Comparison of ENCODE assay signal across 8 cellular contexts in the genomic region with DNA sequence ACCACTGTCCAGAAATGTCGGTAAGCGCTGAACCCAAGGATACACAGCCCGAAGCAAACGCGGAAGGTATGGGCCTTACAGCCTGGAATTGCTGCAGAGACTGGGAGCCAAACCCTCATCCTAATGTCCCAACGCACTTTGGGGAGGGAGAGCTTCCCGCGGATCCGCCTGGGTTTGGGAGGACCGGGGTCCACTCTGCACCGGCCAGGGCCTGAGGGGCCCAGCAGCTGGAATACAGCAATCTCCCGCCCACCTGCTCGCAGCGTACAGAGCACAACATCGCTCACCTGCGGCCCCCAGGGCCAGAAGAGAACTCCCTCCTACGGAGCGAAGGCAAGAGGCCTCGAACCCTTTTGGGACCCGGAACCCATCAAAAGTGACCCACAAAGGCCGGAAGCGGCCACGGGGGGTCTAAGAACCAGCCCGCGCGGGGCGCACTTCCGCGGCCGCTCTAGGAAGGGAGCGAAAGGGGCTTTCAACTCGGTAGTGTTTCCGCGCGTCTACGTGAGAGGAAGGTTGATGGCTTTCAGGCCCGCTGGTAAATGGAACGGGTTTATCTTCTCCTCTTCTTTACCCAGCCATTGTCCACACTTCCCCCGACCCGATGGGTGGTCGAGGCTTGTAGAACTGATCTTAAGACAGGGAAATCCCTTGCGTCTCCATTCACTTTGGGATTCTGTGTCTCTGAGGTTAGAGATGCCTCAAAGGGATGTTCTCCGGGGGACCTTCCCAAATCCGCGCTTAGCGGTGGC. TPM values are rescaled to one million over a fixed set of nuclear protein-coding genes. Genes with fewer than 3 reads are reported as not detected.
DNase-seq lines count a peak whose midpoint lies in the region; ATAC-seq and TF ChIP-seq lines count a peak whose summit lies in the region.

A gene (minus strand): TSS at position 378 of the 752 bp plus-strand sequence. CDS start 1,342 bp downstream, outside the sequence.

- intact Hi-C loops in head of caudate nucleus (cut with DNase I) (no loop called here), testis (cut with DNase I; ENCODE audit: low total_unique reads) (no loop called here)

- no peaks in the 10 kb centered on the region for H3K9me3 ChIP-seq in testis

- peak; percentile 74 for ATAC-seq in GM21529 (IDR thresholded peaks at IDR 0.05; ENCODE audit: unreplicated experiment)

- 0 to 1% methylated on average over 19 to 45 of the region's 46 CpGs for WGBS in testis, 2 donors

- DNase-seq in DMS53 treated with DMSO at 0.1 percent for 48 hours (lab: John Stamatoyannopoulos, UW; ENCODE audit: unreplicated experiment) = peak; percentile 12
- DNase-seq in KG1 (lab: John Stamatoyannopoulos, UW) = peak; percentile 86
- peak; percentile 81 for DNase-seq in SIG-M5 treated with dmso at 0.1 percent for 504 hours (lab: John Stamatoyannopoulos, UW; ENCODE audit: unreplicated experiment)
- peak; percentile 62 to 96 (median 88) for DNase-seq in head of caudate nucleus
- DNase-seq in osteocyte (ENCODE audit: extremely low spot score, unreplicated experiment) = peak; percentile 88
- DNase-seq in testis = peak; percentile 93

- peak within 1 kb of the TSS; percentile 78 to 82 for H3K4me3 ChIP-seq in testis

- peak within 1 kb of the TSS; percentile 57 to 73 for H3K27ac ChIP-seq in testis

- no peaks in the 10 kb centered on the region for H3K27me3 ChIP-seq in testis

- H3K36me3 ChIP-seq in testis (ENCODE audit: low read depth, missing control alignments) = no peaks in the 10 kb centered on the region

- H3K4me3 Mint-ChIP-seq in activated naive CD4-positive, alpha-beta T cell treated with anti-CD3 and anti-CD28 coated beads, Interleukin-2, amount 50 U/mL, for 24 hours = peak within 1 kb of the TSS; percentile 92
- H3K4me3 Mint-ChIP-seq in osteocyte (ENCODE audit: unreplicated experiment) = peak within 1 kb of the TSS; percentile 97

- TF ChIP-seq CTCF in osteocyte (IDR thresholded peaks at IDR 0.05) = peak; percentile 74
- TF ChIP-seq CTCF in testis (IDR thresholded peaks at IDR 0.05) = peak in 2 of 3 experiments; percentile 32 to 38

- H3K4me1 ChIP-seq in testis = peaks cover 3% of the 10 kb centered on the region

- peaks cover 8% of the 10 kb centered on the region for H3K9me3 Mint-ChIP-seq in activated naive CD4-positive, alpha-beta T cell treated with anti-CD3 and anti-CD28 coated beads, Interleukin-2, amount 50 U/mL, for 24 hours
- peaks cover 10% of the 10 kb centered on the region for H3K9me3 Mint-ChIP-seq in osteocyte (ENCODE audit: unreplicated experiment)

- peaks cover 11% of the 10 kb centered on the region for H3K27me3 Mint-ChIP-seq in activated naive CD4-positive, alpha-beta T cell treated with anti-CD3 and anti-CD28 coated beads, Interleukin-2, amount 50 U/mL, for 24 hours
- peaks cover 40% of the 10 kb centered on the region for H3K27me3 Mint-ChIP-seq in osteocyte (ENCODE audit: unreplicated experiment)

- no peak for TF ChIP-seq POLR2A in testis (IDR thresholded peaks at IDR 0.05)

- peaks cover 23% of the 10 kb centered on the region for H3K36me3 Mint-ChIP-seq in activated naive CD4-positive, alpha-beta T cell treated with anti-CD3 and anti-CD28 coated beads, Interleukin-2, amount 50 U/mL, for 24 hours
- H3K36me3 Mint-ChIP-seq in osteocyte (ENCODE audit: unreplicated experiment) = peaks cover 28% of the 10 kb centered on the region

- peak within 1 kb of the TSS; percentile 88 for H3K27ac Mint-ChIP-seq in activated naive CD4-positive, alpha-beta T cell treated with anti-CD3 and anti-CD28 coated beads, Interleukin-2, amount 50 U/mL, for 24 hours
- peak within 1 kb of the TSS; percentile 87 for H3K27ac Mint-ChIP-seq in osteocyte (ENCODE audit: unreplicated experiment)

- peaks cover 48% of the 10 kb centered on the region for H3K4me1 Mint-ChIP-seq in activated naive CD4-positive, alpha-beta T cell treated with anti-CD3 and anti-CD28 coated beads, Interleukin-2, amount 50 U/mL, for 24 hours
- peaks cover 29% of the 10 kb centered on the region for H3K4me1 Mint-ChIP-seq in osteocyte (ENCODE audit: unreplicated experiment)

RNA-seq across cellular contexts. Expression of the gene that starts here (rescaled TPM):
- total RNA-seq in osteocyte (4.5 and 5.7 TPM in 2 replicates), testis (10 to 100 TPM; 12.2 to 12.3 TPM)
- 7.0 TPM for polyA plus RNA-seq in testis (ENCODE audit: insufficient read depth, low read depth, low replicate concordance)

Comparison
In these comparisons a context has a peak if more than half of its experiments do, and no peak if none do; other contexts are left out.
1. Peak in every context shown above with its lines: DNase-seq, ATAC-seq, H3K4me3 ChIP-seq and H3K27ac ChIP-seq.
2. DNase-seq: peak in every context shown above with its lines; median percentile 93 in testis; 88 in osteocyte; 88 in head of caudate nucleus; 86 in KG1; 81 in SIG-M5 treated with dmso at 0.1 percent for 504 hours; 12 in DMS53 treated with DMSO at 0.1 percent for 48 hours.